Comparison of ENCODE assay signal across 8 cellular contexts in genomic region chr12:123270380-123271181, GRCh38. TPM values are rescaled to one million over a fixed set of nuclear protein-coding genes. Genes with fewer than 3 reads are reported as not detected.
DNase-seq lines count a peak whose midpoint lies in the region; ATAC-seq and TF ChIP-seq lines count a peak whose summit lies in the region.

No MANE protein-coding gene starts in this region.

- H3K27me3 Mint-ChIP-seq in activated naive CD4-positive, alpha-beta T cell treated with anti-CD3 and anti-CD28 coated beads for 36 hours (ENCODE audit: low read depth), result no peaks in the 10 kb centered on the region
- no peaks in the 10 kb centered on the region for H3K27me3 Mint-ChIP-seq in osteocyte (ENCODE audit: unreplicated experiment)

- H3K27ac ChIP-seq in foreskin keratinocyte, result peak overlapping the region; percentile 62

- peak overlapping the region; percentile 74 for H3K27ac Mint-ChIP-seq in activated naive CD4-positive, alpha-beta T cell treated with anti-CD3 and anti-CD28 coated beads for 36 hours
- peak overlapping the region; percentile 94 for H3K27ac Mint-ChIP-seq in osteocyte (ENCODE audit: unreplicated experiment)

- peaks cover 23% of the 10 kb centered on the region for H3K4me1 Mint-ChIP-seq in activated naive CD4-positive, alpha-beta T cell treated with anti-CD3 and anti-CD28 coated beads for 36 hours (ENCODE audit: low read depth)
- H3K4me1 Mint-ChIP-seq in osteocyte (ENCODE audit: unreplicated experiment), result peaks cover 31% of the 10 kb centered on the region

- H3K4me3 Mint-ChIP-seq in activated naive CD4-positive, alpha-beta T cell treated with anti-CD3 and anti-CD28 coated beads for 36 hours, result peak overlapping the region; percentile 84
- peak overlapping the region; percentile 91 for H3K4me3 Mint-ChIP-seq in osteocyte (ENCODE audit: unreplicated experiment)

- H3K9me3 Mint-ChIP-seq in activated naive CD4-positive, alpha-beta T cell treated with anti-CD3 and anti-CD28 coated beads for 36 hours, result no peaks in the 10 kb centered on the region
- H3K9me3 Mint-ChIP-seq in osteocyte (ENCODE audit: unreplicated experiment), result no peaks in the 10 kb centered on the region

- ATAC-seq in HG03439 (IDR thresholded peaks at IDR 0.05; ENCODE audit: unreplicated experiment) (peak; percentile 3), foreskin keratinocyte (no peak)

- intact Hi-C loops in activated naive CD4-positive, alpha-beta T cell treated with anti-CD3 and anti-CD28 coated beads for 36 hours (cut with micrococcal nuclease), result loop anchor here (1.0 kb wide), 3 partner anchors 95 to 312 kb away; partner anchors contain the start of gene KMT5A

- peak; percentile 44 for DNase-seq in activated naive CD4-positive, alpha-beta T cell treated with anti-CD3 and anti-CD28 coated beads for 36 hours
- DNase-seq in activated naive CD4-positive, alpha-beta T cell treated with anti-CD3 and anti-CD28 coated beads, Interleukin-2, amount 50 U/mL, for 16 hours, result no peak
- DNase-seq in activated CD8-positive, alpha-beta memory T cell treated with anti-CD3 and anti-CD28 coated beads for 24 hours, result peak; percentile 73
- DNase-seq in foreskin keratinocyte (no peak), osteocyte (ENCODE audit: extremely low spot score, unreplicated experiment) (no peak), NCI-H345 (lab: John Stamatoyannopoulos, UW) (no peak), NCI-H1048 (lab: John Stamatoyannopoulos, UW) (no peak)

- no peak for TF ChIP-seq CTCF in foreskin keratinocyte (conservative IDR thresholded peaks at IDR 0.05)
- no peak for TF ChIP-seq CTCF in osteocyte (IDR thresholded peaks at IDR 0.05)

- no peaks in the 10 kb centered on the region for H3K27me3 ChIP-seq in foreskin keratinocyte

- CTCF ChIA-PET in activated naive CD4-positive, alpha-beta T cell treated with anti-CD3 and anti-CD28 coated beads for 36 hours (lab: Charles Lee), result interaction anchor here (0.6 to 1.6 kb wide), 3 partner anchors 33 to 311 kb away, joined by 3 to 10 read pairs (median 3); no protein-coding TSS in a partner anchor

- no peaks in the 10 kb centered on the region for H3K4me1 ChIP-seq in foreskin keratinocyte

- no peaks in the 10 kb centered on the region for H3K36me3 Mint-ChIP-seq in activated naive CD4-positive, alpha-beta T cell treated with anti-CD3 and anti-CD28 coated beads for 36 hours (ENCODE audit: low read depth)
- H3K36me3 Mint-ChIP-seq in osteocyte (ENCODE audit: unreplicated experiment), result no peaks in the 10 kb centered on the region

RNA-seq across cellular contexts. Expression of gene CDK2AP1, which starts 1.1 kb away (rescaled TPM):
- 10 to 100 TPM; 64.7 to 67.5 TPM for total RNA-seq in activated naive CD4-positive, alpha-beta T cell treated with anti-CD3 and anti-CD28 coated beads for 36 hours
- 210 and 224 TPM in 2 replicates for total RNA-seq in foreskin keratinocyte
- polyA plus RNA-seq in foreskin keratinocyte, result 226 and 229 TPM in 2 replicates
- 214 and 220 TPM in 2 replicates for total RNA-seq in osteocyte

RNA-seq across cellular contexts. Expression of gene MTRFR, which starts 37.3 kb away (rescaled TPM):
- 10 to 100 TPM; 27.7 to 27.8 TPM for total RNA-seq in activated naive CD4-positive, alpha-beta T cell treated with anti-CD3 and anti-CD28 coated beads for 36 hours
- 15.8 and 17.4 TPM in 2 replicates for total RNA-seq in foreskin keratinocyte
- polyA plus RNA-seq in foreskin keratinocyte, result 14.3 and 15.8 TPM in 2 replicates
- 14.3 and 18.0 TPM in 2 replicates for total RNA-seq in osteocyte

RNA-seq across cellular contexts. Expression of gene MPHOSPH9, which starts 37.6 kb away (rescaled TPM):
- 100 to 1,000 TPM; 111 to 114 TPM for total RNA-seq in activated naive CD4-positive, alpha-beta T cell treated with anti-CD3 and anti-CD28 coated beads for 36 hours
- total RNA-seq in foreskin keratinocyte, result 19.8 and 25.7 TPM in 2 replicates
- 4.4 and 8.7 TPM in 2 replicates for polyA plus RNA-seq in foreskin keratinocyte
- 33.9 and 39.1 TPM in 2 replicates for total RNA-seq in osteocyte

Comparison
In these comparisons a context has a peak if more than half of its experiments do, and no peak if none do; other contexts are left out.
1. DNase-seq: peak in activated naive CD4-positive, alpha-beta T cell treated with anti-CD3 and anti-CD28 coated beads for 36 hours (single experiment) and activated CD8-positive, alpha-beta memory T cell treated with anti-CD3 and anti-CD28 coated beads for 24 hours (single experiment); none in activated naive CD4-positive, alpha-beta T cell treated with anti-CD3 and anti-CD28 coated beads, Interleukin-2, amount 50 U/mL, for 16 hours (single experiment), foreskin keratinocyte (0 of 2), osteocyte (single experiment), NCI-H345 (single experiment) and NCI-H1048 (single experiment).